ENCODE assay signal across 8 cellular contexts in genomic region chr10:17617031-17617911, GRCh38. TPM values are rescaled to one million over a fixed set of nuclear protein-coding genes. Genes with fewer than 3 reads are reported as not detected.
A peak's percentile ranks its signal among the peaks of the same experiment; 100 is the strongest.
DNase-seq lines count a peak whose midpoint lies in the region; TF ChIP-seq lines count a peak whose summit lies in the region.

TSS of gene HACD1 (minus strand) at chr10:17617374. CDS start at chr10:17617339, 35 bp downstream.

- H3K9me3 ChIP-seq in GM23248 (ENCODE audit: low read depth), result no peaks in the 10 kb centered on the region
- H3K9me3 ChIP-seq in hepatocyte (ENCODE audit: low read depth), result no peaks in the 10 kb centered on the region

- peak; percentile 62 for DNase-seq in GM10248 (ENCODE audit: extremely low spot score)
- peak; percentile 87 for DNase-seq in GM23248
- DNase-seq in LHCN-M2 (ENCODE audit: low read depth), result peak; percentile 67
- peak; percentile 63 for DNase-seq in T-helper 2 cell treated with Interferon-gamma antibody and Interleukin-4, amounts not matched to agents 5 μg/mL and 100 μg/mL, for 36 hours (ENCODE audit: low spot score)
- DNase-seq in astrocyte of the spinal cord (ENCODE audit: low read depth, low spot score), result peak; percentile 65
- DNase-seq in hepatocyte (ENCODE audit: low spot score), result peak; percentile 80
- DNase-seq in retina, result peak; percentile 84
- DNase-seq in NCI-H2029 treated with DMSO at 0.1 percent for 48 hours (lab: John Stamatoyannopoulos, UW), result no peak

- in situ Hi-C loops in GM23248 (cut with MboI), result loop anchor here (25.0 kb wide), 1 partner anchor 620 kb away; no protein-coding TSS in a partner anchor
- in situ Hi-C loops in astrocyte of the spinal cord (cut with HindIII; ENCODE audit: low sequenced_read_pairs), result no loop called here

- peaks cover 13% of the 10 kb centered on the region for H3F3A ChIP-seq in GM23248 (ENCODE audit: insufficient read depth)

- WGBS in GM23248 (ENCODE audit: low coverage in 1 of 2, low lambda C conversion rate in 2 of 2, missing lambda C conversion rate in 2 of 2), 2 experiments, result 1 to 2% methylated on average over 40 to 84 of the region's 92 CpGs
- WGBS in hepatocyte (ENCODE audit: low lambda C conversion rate, missing lambda C conversion rate), result 1% methylated on average over 63 of the region's 92 CpGs

- H3K27ac ChIP-seq in GM23248 (peak within 1 kb of the TSS; percentile 77), hepatocyte (peak within 1 kb of the TSS; percentile 90)

- H3K4me3 Mint-ChIP-seq in T-helper 2 cell treated with Interferon-gamma antibody and Interleukin-4, amounts not matched to agents 5 μg/mL and 100 μg/mL, for 36 hours, result peak within 1 kb of the TSS; percentile 83

- H2AFZ ChIP-seq in GM23248 (peak within 1 kb of the TSS; percentile 81), hepatocyte (peak within 1 kb of the TSS; percentile 94)

- H3K4me2 ChIP-seq in GM23248 (ENCODE audit: unreplicated experiment), result peak within 1 kb of the TSS; percentile 82
- H3K4me2 ChIP-seq in hepatocyte, result peak within 1 kb of the TSS; percentile 91

- peaks cover 7% of the 10 kb centered on the region for H3K4me1 ChIP-seq in GM23248 (ENCODE audit: insufficient read depth)
- H3K4me1 ChIP-seq in hepatocyte (ENCODE audit: insufficient read depth), result peaks cover 4% of the 10 kb centered on the region

- H4K20me1 ChIP-seq in GM23248 (ENCODE audit: insufficient read depth) (no peaks in the 10 kb centered on the region), hepatocyte (ENCODE audit: insufficient read depth, poor library complexity, severe bottlenecking) (no peaks in the 10 kb centered on the region)

- H3K9me2 ChIP-seq in GM23248 (ENCODE audit: insufficient read depth), result no peaks in the 10 kb centered on the region
- H3K9me2 ChIP-seq in hepatocyte (replicated peaks; ENCODE audit: insufficient read depth), result no peaks in the 10 kb centered on the region

- H3K27me3 Mint-ChIP-seq in T-helper 2 cell treated with Interferon-gamma antibody and Interleukin-4, amounts not matched to agents 5 μg/mL and 100 μg/mL, for 36 hours (ENCODE audit: low read depth), result peaks cover 24% of the 10 kb centered on the region

- H3K36me3 ChIP-seq in GM23248 (ENCODE audit: low read depth) (peaks cover 3% of the 10 kb centered on the region; the same call in 1 of the 2 replicates), hepatocyte (replicated peaks; ENCODE audit: insufficient read depth, low read depth) (no peaks in the 10 kb centered on the region)

- POLR2A ChIA-PET in GM10248 (lab: Yijun Ruan, JAX), result no interaction called here

- H3K79me2 ChIP-seq in GM23248 (ENCODE audit: insufficient read depth) (peaks cover 39% of the 10 kb centered on the region), hepatocyte (no peaks in the 10 kb centered on the region)

- no peaks in the 10 kb centered on the region for H3K36me3 Mint-ChIP-seq in T-helper 2 cell treated with Interferon-gamma antibody and Interleukin-4, amounts not matched to agents 5 μg/mL and 100 μg/mL, for 36 hours (ENCODE audit: low read depth)

- H3K9ac ChIP-seq in GM23248, result peak within 1 kb of the TSS; percentile 83

- TF ChIP-seq CTCF in GM10248 (IDR thresholded peaks at IDR 0.05; ENCODE audit: control extremely low read depth, extremely low read depth, low read depth, missing control alignments) (peak; percentile 22), astrocyte of the spinal cord (IDR thresholded peaks at IDR 0.05; ENCODE audit: low read depth, low read length) (peak; percentile 24), hepatocyte (IDR thresholded peaks at IDR 0.05; ENCODE audit: poor library complexity) (peak; percentile 16)

- CTCF ChIA-PET in GM10248 (lab: Yijun Ruan, JAX), result interaction anchor here (0.8 to 0.9 kb wide), 5 partner anchors 9 to 31 kb away, joined by 3 to 6 read pairs (median 3); partner anchors contain the start of gene STAM

- H3K27ac Mint-ChIP-seq in T-helper 2 cell treated with Interferon-gamma antibody and Interleukin-4, amounts not matched to agents 5 μg/mL and 100 μg/mL, for 36 hours, result no peak within 1 kb of the TSS

- peak within 1 kb of the TSS; percentile 81 for H3K4me3 ChIP-seq in GM23248
- peak within 1 kb of the TSS; percentile 59 for H3K4me3 ChIP-seq in astrocyte of the spinal cord (ENCODE audit: low read depth, low read length)
- H3K4me3 ChIP-seq in hepatocyte, result peak within 1 kb of the TSS; percentile 98

- H3K27me3 ChIP-seq in GM23248 (replicated peaks; ENCODE audit: insufficient read depth) (no peaks in the 10 kb centered on the region), hepatocyte (peaks cover 3% of the 10 kb centered on the region)

- peaks cover 4% of the 10 kb centered on the region for H3K4me1 Mint-ChIP-seq in T-helper 2 cell treated with Interferon-gamma antibody and Interleukin-4, amounts not matched to agents 5 μg/mL and 100 μg/mL, for 36 hours (ENCODE audit: low read depth)

- no peaks in the 10 kb centered on the region for H3K9me3 Mint-ChIP-seq in T-helper 2 cell treated with Interferon-gamma antibody and Interleukin-4, amounts not matched to agents 5 μg/mL and 100 μg/mL, for 36 hours

RNA-seq across cellular contexts. Expression of gene HACD1, which starts in this region (rescaled TPM):
- 64.0 and 81.3 TPM in 2 replicates for total RNA-seq in GM23248 (2014; rRNA removed; shearing (Covaris generic))
- 150 and 157 TPM in 2 replicates for polyA plus RNA-seq in GM23248 (2016; fragmentation: Nextera tagmentation; extraction: Ambion mirVana)
- total RNA-seq in LHCN-M2 (2014; rRNA removed), result 39.8 and 44.3 TPM in 2 replicates
- 102 TPM for polyA plus RNA-seq in LHCN-M2 (2012)
- 14.8 and 30.3 TPM in 2 replicates for total RNA-seq in hepatocyte
- polyA plus RNA-seq in hepatocyte, result 31.9 and 38.8 TPM in 2 replicates
